ENCODE assay signal across 18 cellular contexts in genomic region chr22:43922123-43922522, GRCh38. TPM values are rescaled to one million over a fixed set of nuclear protein-coding genes. Genes with fewer than 3 reads are reported as not detected.
DNase-seq lines count a peak whose midpoint lies in the region; ATAC-seq and TF ChIP-seq lines count a peak whose summit lies in the region.
"Had no signal": no experiment of that assay in that cellular context is flagged by ENCODE, and none has a peak within 500 bp of the region (broad histone marks: within the 10 kb centered on the region; RNA-seq: fewer than 3 reads in every experiment).

No MANE protein-coding gene starts in this region.

- intact Hi-C loops in HCT116 (cut with micrococcal nuclease) (no loop called here), testis (cut with DNase I; ENCODE audit: low total_unique reads) (no loop called here)

- TF ChIP-seq CTCF in AG04450 (IDR thresholded peaks at IDR 0.05; ENCODE audit: low read depth, low read length) (peak; percentile 13; the same call in 1 of the 2 replicates), HCT116 (IDR thresholded peaks at IDR 0.05 in 2 of 3, conservative IDR thresholded peaks at IDR 0.05 in 1 of 3; ENCODE audit: borderline replicate concordance in 1 of 3, insufficient read depth in 1 of 3, low read depth in 2 of 3, low read length in 2 of 3) (peak in 2 of 3 experiments; percentile 10 to 43; a peak in 2 of 6 replicates), WTC11 (IDR thresholded peaks at IDR 0.05) (no peak; the same call in 1 of the 2 replicates), testis (IDR thresholded peaks at IDR 0.05) (no peak), foreskin fibroblast (IDR thresholded peaks at IDR 0.05; ENCODE audit: low read depth, low read length) (no peak)

- CTCF ChIA-PET in AG04450 (lab: Charles Lee) (interaction anchor here (1.3 kb wide), 1 partner anchor 24 kb away, joined by 5 read pairs; no protein-coding TSS in a partner anchor), HCT116 (lab: Charles Lee) (interaction anchor here (1.0 to 1.7 kb wide), 3 partner anchors 19 to 39 kb away, joined by 4 to 8 read pairs (median 5); no protein-coding TSS in a partner anchor), WTC11 (lab: Charles Lee) (interaction anchor here (0.5 to 8.9 kb wide), 10 partner anchors 10 to 73 kb away, joined by 3 to 65 read pairs (median 4); no protein-coding TSS in a partner anchor)

- H3K36me3 ChIP-seq in HCT116 (ENCODE audit: control insufficient read depth in 1 of 2, insufficient read depth in 2 of 2, low read length in 2 of 2) (no peaks in the 10 kb centered on the region), testis (ENCODE audit: low read depth, missing control alignments) (no peaks in the 10 kb centered on the region)
- H3K36me3 ChIP-seq: HAP-1, lower lobe of right lung, stomach, vagina had no signal

- ATAC-seq in HCT116 (no peak), WTC11 (no peak), HG03139 (IDR thresholded peaks at IDR 0.05; ENCODE audit: unreplicated experiment) (no peak), GM19328 (IDR thresholded peaks at IDR 0.05; ENCODE audit: unreplicated experiment) (no peak)
- ATAC-seq: lower lobe of right lung; naive thymus-derived CD8-positive, alpha-beta T cell had no signal

- peak overlapping the region; percentile 71; the same call in 1 of the 2 replicates for H3K4me3 Mint-ChIP-seq in WTC11
- H3K4me3 Mint-ChIP-seq: activated B cell treated with CpG ODN at 0.5 μM for 24 hours had no signal

- no peak overlapping the region for H3K9ac ChIP-seq in HCT116 (ENCODE audit: low read length)

- POLR2A ChIA-PET in AG04450 (lab: Yijun Ruan, JAX) = no interaction called here
- POLR2A ChIA-PET in HCT116 (lab: Charles Lee) = interaction anchor here (1.1 kb wide), 1 partner anchor 30 kb away, joined by 3 read pairs; no protein-coding TSS in a partner anchor
- POLR2A ChIA-PET in WTC11 (lab: Charles Lee) = no interaction called here

- H3K36me3 Mint-ChIP-seq in WTC11 = peaks cover 4% of the 10 kb centered on the region
- H3K36me3 Mint-ChIP-seq: naive thymus-derived CD8-positive, alpha-beta T cell had no signal

- H3K79me2 ChIP-seq in HCT116 (ENCODE audit: insufficient read depth, low read length) = no peaks in the 10 kb centered on the region

- BruUV-seq in HCT116 (replicated peaks; lab: Mats Ljungman, UMichigan) = no TSS peak

- H3K9me3 ChIP-seq in AG04450 (ENCODE audit: control insufficient read depth, insufficient read depth, low read length) (peaks cover 3% of the 10 kb centered on the region; the same call in 1 of the 2 replicates), HCT116 (ENCODE audit: control insufficient read depth in 1 of 2, insufficient read depth in 1 of 2, low read depth in 1 of 2, low read length in 2 of 2) (no peaks in the 10 kb centered on the region), testis (no peaks in the 10 kb centered on the region)
- H3K9me3 ChIP-seq: HAP-1, lower lobe of right lung, psoas muscle, stomach, vagina had no signal

- peak overlapping the region; percentile 76 for H3K4me2 ChIP-seq in HCT116 (ENCODE audit: low read length)

- RAD21 ChIA-PET in HCT116 (lab: Charles Lee; ENCODE audit: low non-redundant PET in 1 of 2, low total read pairs in 2 of 2, uncharacterized antibody in 2 of 2, unreplicated experiment in 2 of 2) = no interaction called here

- H3K4me1 ChIP-seq in HCT116 (ENCODE audit: control insufficient read depth in 1 of 2, insufficient read depth in 2 of 2, low read length in 2 of 2) = peaks cover 40 to 46% of the 10 kb centered on the region in 2 experiments
- peaks cover 6% of the 10 kb centered on the region for H3K4me1 ChIP-seq in testis

- no peaks in the 10 kb centered on the region for H3K9me3 Mint-ChIP-seq in WTC11
- H3K9me3 Mint-ChIP-seq: activated B cell treated with CpG ODN at 0.5 μM for 24 hours had no signal

- peak overlapping the region; percentile 31 for H3K27ac ChIP-seq in AG04450 (ENCODE audit: low read depth, low read length)
- H3K27ac ChIP-seq in HCT116 (ENCODE audit: low read depth, low read length) = no peak overlapping the region
- H3K27ac ChIP-seq in testis = no peak overlapping the region
- H3K27ac ChIP-seq: lower lobe of right lung, stomach had no signal

- peaks cover 26% of the 10 kb centered on the region for H3K4me1 Mint-ChIP-seq in WTC11

- peaks cover 3% of the 10 kb centered on the region for H3K27me3 Mint-ChIP-seq in WTC11 (ENCODE audit: low read depth)

- no peaks in the 10 kb centered on the region for H3K9me2 ChIP-seq in HCT116 (ENCODE audit: insufficient read depth)

- H3K4me3 ChIP-seq in AG04450 (ENCODE audit: low read depth, low read length) (no peak overlapping the region), HCT116 (replicated peaks in 1 of 2; ENCODE audit: low read depth in 1 of 2, low read length in 2 of 2) (peak overlapping the region in 1 of 2 experiments; percentile 37; a peak in 1 of 4 replicates), testis (no peak overlapping the region), foreskin fibroblast (ENCODE audit: low read depth in 1 of 2, low read length in 2 of 2) (no peak overlapping the region)
- H3K4me3 ChIP-seq: HAP-1, lower lobe of right lung, psoas muscle, stomach, vagina had no signal

- no peaks in the 10 kb centered on the region for H3K27me3 ChIP-seq in AG04450 (ENCODE audit: control insufficient read depth, insufficient read depth, low read length)
- H3K27me3 ChIP-seq in HCT116 (ENCODE audit: insufficient read depth, low read length) = no peaks in the 10 kb centered on the region
- no peaks in the 10 kb centered on the region for H3K27me3 ChIP-seq in testis
- H3K27me3 ChIP-seq: vagina had no signal

- TF ChIP-seq RAD21 in HCT116 (IDR thresholded peaks at IDR 0.05; ENCODE audit: low read depth) = no peak

- no peak overlapping the region; the same call in 1 of the 2 replicates for H3K27ac Mint-ChIP-seq in WTC11
- H3K27ac Mint-ChIP-seq: activated B cell treated with CpG ODN at 0.5 μM for 24 hours had no signal

- WGBS in testis, 2 donors = 77 to 87% methylated on average over 2 to 3 of the region's 3 CpGs

- no peak overlapping the region for H2AFZ ChIP-seq in HCT116 (ENCODE audit: low read depth, low read length, poor library complexity, severe bottlenecking)

- DNase-seq in AG04450 (ENCODE audit: low read depth, low spot score) = no peak
- no peak for DNase-seq in HCT116 (ENCODE audit: low read depth, low spot score)
- DNase-seq in WTC11 (ENCODE audit: low spot score) = peak; percentile 23
- DNase-seq in left kidney (ENCODE audit: low read depth, low spot score) = peak; percentile 14
- no peak for DNase-seq in testis
- DNase-seq in foreskin fibroblast = no peak
- DNase-seq: activated B cell treated with CpG ODN at 0.5 μM for 24 hours; foreskin melanocyte; lower lobe of right lung; naive thymus-derived CD8-positive, alpha-beta T cell; NCI-H526 treated with DMSO at 0.1 percent for 48 hours; stomach had no signal

- TF ChIP-seq POLR2A in HCT116 (IDR thresholded peaks at IDR 0.05; ENCODE audit: borderline replicate concordance, extremely low read depth, insufficient read depth, insufficient read length) (no peak), testis (IDR thresholded peaks at IDR 0.05) (no peak)

- no peaks in the 10 kb centered on the region for H4K20me1 ChIP-seq in HCT116 (ENCODE audit: insufficient read depth)

TF ChIP-seq in HCT116, 20 proteins besides CTCF, POLR2A, EP300 and RAD21:
- TF ChIP-seq EGR1 (IDR thresholded peaks at IDR 0.05; ENCODE audit: low read depth) (no peak), POLR2AphosphoS5 (IDR thresholded peaks at IDR 0.05; ENCODE audit: low read depth, low read length) (no peak)
- TF ChIP-seq, protein P1, sequence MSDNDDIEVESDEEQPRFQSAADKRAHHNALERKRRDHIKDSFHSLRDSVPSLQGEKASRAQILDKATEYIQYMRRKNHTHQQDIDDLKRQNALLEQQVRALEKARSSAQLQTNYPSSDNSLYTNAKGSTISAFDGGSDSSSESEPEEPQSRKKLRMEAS (IDR thresholded peaks at IDR 0.05) = no peak

TF ChIP-seq in WTC11, 78 proteins besides CTCF, POLR2A, EP300 and RAD21 (continues in another document):
- TF ChIP-seq IRF2 (CRISPR knock-in tag; IDR thresholded peaks at IDR 0.05; ENCODE audit: borderline replicate concordance, low read depth) (no peak), ZNF263 (CRISPR knock-in tag; IDR thresholded peaks at IDR 0.05; ENCODE audit: low read depth) (no peak), TP53 (CRISPR knock-in tag; IDR thresholded peaks at IDR 0.05) (no peak)

RNA-seq across cellular contexts. Expression of gene PNPLA3, which starts 1.5 kb away (rescaled TPM):
- polyA plus RNA-seq in AG04450 (2011; rRNA removed) = 3.9 and 4.0 TPM in 2 replicates
- polyA minus RNA-seq in AG04450 (2011; rRNA and poly(A)+ RNA removed) = 3.4 and 4.7 TPM in 2 replicates
- 7.3 TPM for total RNA-seq in HCT116 (2021; ENCODE audit: unreplicated experiment)
- 3.9 and 4.9 TPM in 2 replicates for polyA plus RNA-seq in HCT116 (2012)
- total RNA-seq in WTC11 (2021) = 17.9 to 19.8 TPM (median 19.6 TPM) in 3 replicates
- total RNA-seq in testis = 1 to 10 TPM in 1 of 2 donors, under 1 TPM in 1; 0.93 to 1.7 TPM
- 0.53 TPM for polyA plus RNA-seq in testis (ENCODE audit: insufficient read depth, low read depth, low replicate concordance)
- total RNA-seq: vagina had no signal
- polyA plus RNA-seq: naive thymus-derived CD8-positive, alpha-beta T cell had no signal

RNA-seq across cellular contexts. Expression of gene PNPLA5, which starts 30.3 kb away (rescaled TPM):
- polyA plus RNA-seq in AG04450 (2011; rRNA removed) = 0.11 and 0.12 TPM in 2 replicates
- 0.17 and 0.28 TPM in 2 replicates for polyA minus RNA-seq in AG04450 (2011; rRNA and poly(A)+ RNA removed)
- 2.9 TPM for total RNA-seq in HCT116 (2021; ENCODE audit: unreplicated experiment)
- 0.81 and 0.92 TPM in 2 replicates for polyA plus RNA-seq in HCT116 (2012)
- 5.3 to 5.9 TPM (median 5.3 TPM) in 3 replicates for total RNA-seq in WTC11 (2021)
- not detected for total RNA-seq in testis
- not detected for polyA plus RNA-seq in testis (ENCODE audit: insufficient read depth, low read depth, low replicate concordance)
- total RNA-seq: activated B cell treated with CpG ODN at 0.5 μM for 24 hours; lower lobe of right lung; naive thymus-derived CD8-positive, alpha-beta T cell; psoas muscle; stomach; T-helper 1 cell treated with Interleukin-12 subunit alpha and Interleukin-12 subunit beta and Interleukin-4 antibody, amounts not matched to agents 30 ng/mL and 1 ng/mL, for 36 hours; vagina had no signal
- polyA plus RNA-seq: naive thymus-derived CD8-positive, alpha-beta T cell; stomach had no signal

RNA-seq across cellular contexts. Expression of gene SAMM50, which starts 33.1 kb away (rescaled TPM):
- polyA plus RNA-seq in AG04450 (2011; rRNA removed) = 51.8 and 61.7 TPM in 2 replicates
- 31.9 and 34.8 TPM in 2 replicates for polyA minus RNA-seq in AG04450 (2011; rRNA and poly(A)+ RNA removed)
- total RNA-seq in HCT116 (2021; ENCODE audit: unreplicated experiment) = 40.8 TPM
- polyA plus RNA-seq in HCT116 (2012) = 30.0 and 37.1 TPM in 2 replicates
- 59.3 to 72.1 TPM (median 62.1 TPM) in 3 replicates for total RNA-seq in WTC11 (2021)
- total RNA-seq in testis = 10 to 100 TPM; 41.5 to 50.3 TPM
- polyA plus RNA-seq in testis (ENCODE audit: insufficient read depth, low read depth, low replicate concordance) = 71.1 TPM

RNA-seq across cellular contexts. Expression of gene SULT4A1, which starts 59.8 kb away (rescaled TPM):
- polyA plus RNA-seq in AG04450 (2011; rRNA removed) = 0.07 and 0.14 TPM in 2 replicates
- polyA minus RNA-seq in AG04450 (2011; rRNA and poly(A)+ RNA removed) = not detected in 2 replicates
- total RNA-seq in HCT116 (2021; ENCODE audit: unreplicated experiment) = 8.4 TPM
- polyA plus RNA-seq in HCT116 (2012) = 5.7 and 6.8 TPM in 2 replicates
- 12.5 to 13.0 TPM (median 12.6 TPM) in 3 replicates for total RNA-seq in WTC11 (2021)
- 10 to 100 TPM; 10.3 to 11.9 TPM for total RNA-seq in testis
- 11.2 TPM for polyA plus RNA-seq in testis (ENCODE audit: insufficient read depth, low read depth, low replicate concordance)
- total RNA-seq: activated B cell treated with CpG ODN at 0.5 μM for 24 hours; lower lobe of right lung; naive thymus-derived CD8-positive, alpha-beta T cell; psoas muscle; T-helper 1 cell treated with Interleukin-12 subunit alpha and Interleukin-12 subunit beta and Interleukin-4 antibody, amounts not matched to agents 30 ng/mL and 1 ng/mL, for 36 hours had no signal
- polyA plus RNA-seq: naive thymus-derived CD8-positive, alpha-beta T cell had no signal

Comparison
In these comparisons a context has a peak if more than half of its experiments do, and no peak if none do; other contexts are left out.
1. DNase-seq: peak in WTC11 (single experiment) and left kidney (single experiment); none in AG04450 (single experiment), HCT116 (single experiment), testis (single experiment) and foreskin fibroblast (0 of 2).
2. CTCF ChIP-seq: peak in AG04450 (single experiment) and HCT116 (2 of 3); none in WTC11 (single experiment), testis (0 of 3) and foreskin fibroblast (single experiment).